Comparison of ENCODE assay signal across 17 cellular contexts in genomic region chr2:55995206-55995605, GRCh38.
"Had no signal": no experiment of that assay in that cellular context is flagged by ENCODE, and none has a peak within 500 bp of the region (broad histone marks: within the 10 kb centered on the region; RNA-seq: fewer than 3 reads in every experiment).

No MANE protein-coding gene starts in this region.

- DNase-seq: activated B cell treated with CpG ODN at 0.5 μM for 24 hours; activated CD4-positive, alpha-beta T cell treated with anti-CD3 and anti-CD28 coated beads, Interleukin-2, amount 10 ng/mL, durations not matched to agents 24 days and 14 days; activated CD8-positive, alpha-beta memory T cell treated with anti-CD3 and anti-CD28 coated beads, Interleukin-2, amount 50 U/mL, for 4 hours; activated CD8-positive, alpha-beta T cell treated with anti-CD3 and anti-CD28 coated beads, Interleukin-2, amount 10 ng/mL, durations not matched to agents 7 days and 5 days; activated gamma-delta T cell; activated T-cell treated with anti-CD3 and anti-CD28 coated beads, Interleukin-2, amount 50 U/mL, for 48 hours; amniotic stem cell; caudate nucleus; esophagus squamous epithelium; foreskin keratinocyte; glutamatergic neuron; posterior cingulate gyrus; stimulated activated CD4-positive, alpha-beta T cell treated with anti-CD3 and anti-CD28 coated beads, Interleukin-2, amount 100 ng/mL, for 48 hours; stimulated activated naive B cell treated with anti-CD40 and anti-IgM and Interleukin-4, amounts not matched to agents 10 μg/mL and 1 μg/mL and 100 μg/mL, for 72 hours; tibial artery had no signal

- ATAC-seq: activated CD8-positive, alpha-beta T cell treated with anti-CD3 and anti-CD28 coated beads, Interleukin-2, amount 10 ng/mL, durations not matched to agents 7 days and 5 days; activated naive CD4-positive, alpha-beta T cell treated with anti-CD3 and anti-CD28 coated beads, Interleukin-2, amount 50 U/mL, for 72 hours; foreskin keratinocyte; natural killer cell treated with Interleukin-12 subunit alpha and Interleukin-12 subunit beta and Interleukin-15 and Interleukin-18, amount 100 ng/mL, for 72 hours; stimulated activated naive B cell treated with anti-CD40 and anti-IgM and Interleukin-4, amounts not matched to agents 10 μg/mL and 1 μg/mL and 100 μg/mL, for 72 hours had no signal

- H3K4me3 ChIP-seq: esophagus squamous epithelium, tibial artery had no signal
